ENCODE assay signal across 8 cellular contexts in the genomic region with DNA sequence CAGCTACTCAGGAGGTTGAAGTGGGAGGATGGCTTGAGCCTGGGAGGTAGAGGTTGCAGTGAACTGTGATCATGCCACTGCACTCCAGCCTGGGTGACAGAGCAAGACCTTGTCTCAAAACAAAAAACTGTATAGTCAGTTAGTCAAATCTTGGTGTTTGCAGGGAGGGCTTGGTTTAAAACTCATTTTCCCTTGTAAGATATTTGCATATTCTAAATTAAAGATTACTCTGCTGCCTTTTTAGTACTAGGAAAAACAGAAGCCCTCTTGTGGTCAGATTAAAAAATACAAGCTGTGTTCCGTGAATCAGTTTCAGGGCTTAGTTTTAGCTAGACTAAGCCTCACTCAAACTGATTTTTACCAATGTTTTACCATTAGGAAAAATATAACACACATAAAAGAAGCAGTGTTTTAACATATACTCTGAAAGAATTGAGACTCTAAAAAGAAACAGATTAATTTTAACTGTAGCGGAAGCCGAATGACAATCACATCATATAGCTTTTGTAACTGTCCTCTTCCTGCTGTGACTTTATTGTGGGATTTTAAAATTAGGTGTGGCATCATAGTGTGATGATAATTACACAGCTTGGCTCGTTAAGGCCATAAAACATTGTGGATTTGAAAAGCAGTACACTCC.
DNase-seq lines count a peak whose midpoint lies in the region; ATAC-seq, FAIRE-seq and TF ChIP-seq lines count a peak whose summit lies in the region.

No MANE protein-coding gene starts in this region.

- intact Hi-C loops in K562 (cut with micrococcal nuclease): loop anchor here (5.0 kb wide), 1 partner anchor 340 kb away; no protein-coding TSS in a partner anchor
- intact Hi-C loops in lower lobe of right lung (cut with DNase I): loop anchor here (10.0 kb wide), 1 partner anchor 198 kb away; the partner anchor contains the start of gene MYO10

- H3K9me3 ChIP-seq in K562 (replicated peaks; ENCODE audit: control insufficient read depth, insufficient read depth, low read depth, low read length) (no peaks in the 10 kb centered on the region), lower lobe of right lung (no peaks in the 10 kb centered on the region)

- no peaks in the 10 kb centered on the region for H3K4me1 ChIP-seq in K562 (replicated peaks in 1 of 2; ENCODE audit: control insufficient read depth in 2 of 2, insufficient read depth in 2 of 2, low read length in 2 of 2)
- H3K4me1 ChIP-seq in lower lobe of right lung: peaks cover 8% of the 10 kb centered on the region

- peak; percentile 37 for DNase-seq in GM10248 (ENCODE audit: extremely low spot score)
- peak; percentile 37 for DNase-seq in HCEC 1CT
- peak; percentile 9 to 16 for DNase-seq in NCI-H1930 (lab: John Stamatoyannopoulos, UW)
- DNase-seq in K562 (ENCODE audit: extremely low read depth in 1 of 4, low spot score in 3 of 4): peak; percentile 27 to 49 (median 38)
- DNase-seq in lower lobe of right lung: no peak
- no peak for DNase-seq in activated T-cell treated with anti-CD3 and anti-CD28 coated beads, Interleukin-2, amount 50 U/mL, for 48 hours
- DNase-seq in SK-N-DZ (ENCODE audit: low spot score): no peak

- H3K9me1 ChIP-seq in K562 (ENCODE audit: control insufficient read depth, insufficient read depth, low read length): no peaks in the 10 kb centered on the region

- no peaks in the 10 kb centered on the region for H3K79me2 ChIP-seq in K562 (ENCODE audit: control insufficient read depth, insufficient read depth, low read length)

- H3K36me3 ChIP-seq in K562 (ENCODE audit: control insufficient read depth, insufficient read depth, low read length) (no peaks in the 10 kb centered on the region), lower lobe of right lung (no peaks in the 10 kb centered on the region)

- H3K27me3 ChIP-seq in K562 (ENCODE audit: control insufficient read depth in 2 of 2, insufficient read depth in 2 of 2, low read length in 2 of 2) (peaks cover 6 to 10% of the 10 kb centered on the region in 2 experiments; a peak in 3 of 5 replicates), lower lobe of right lung (ENCODE audit: low read depth) (no peaks in the 10 kb centered on the region)

- H3K27ac ChIP-seq in K562 (ENCODE audit: extremely low read depth, low read depth, low read length): no peak overlapping the region
- H3K27ac ChIP-seq in lower lobe of right lung: no peak overlapping the region

- CTCF ChIA-PET in GM10248 (lab: Yijun Ruan, JAX) (interaction anchor here (0.7 to 3.6 kb wide), 21 partner anchors 11 to 643 kb away, joined by 3 to 18 read pairs (median 5); no protein-coding TSS in a partner anchor), K562 (lab: Yijun Ruan, JAX; ENCODE audit: low intra/inter-chr PET ratio) (interaction anchor here (0.8 kb wide), 1 partner anchor 643 kb away, joined by 3 read pairs; no protein-coding TSS in a partner anchor)

- TF ChIP-seq POLR2A in K562 (conservative IDR thresholded peaks at IDR 0.05): no peak

- in situ Hi-C loops in K562 (cut with MboI): no loop called here

- no peak for TF ChIP-seq EP300 in K562 (IDR thresholded peaks at IDR 0.05; ENCODE audit: low read length)

- H2AFZ ChIP-seq in K562 (ENCODE audit: low read depth, low read length): no peak overlapping the region

- H3K9ac ChIP-seq in K562 (ENCODE audit: insufficient read depth in 1 of 2, low read depth in 2 of 2, low read length in 2 of 2): no peak overlapping the region

- no TSS peak for BruUV-seq in K562 (replicated peaks; lab: Mats Ljungman, UMichigan)

- TF ChIP-seq CTCF in GM10248 (IDR thresholded peaks at IDR 0.05; ENCODE audit: control extremely low read depth, extremely low read depth, low read depth, missing control alignments) (peak; percentile 42), K562 (IDR thresholded peaks at IDR 0.05 in 2 of 3, conservative IDR thresholded peaks at IDR 0.05 in 1 of 3; ENCODE audit: insufficient read depth in 2 of 3, low read depth in 1 of 3, low read length in 3 of 3) (peak; percentile 16 to 63 (median 44); a peak in 4 of 6 replicates), lower lobe of right lung (IDR thresholded peaks at IDR 0.05) (peak; percentile 62)

- POLR2A ChIA-PET in GM10248 (lab: Yijun Ruan, JAX) (no interaction called here), K562 (lab: Yijun Ruan, JAX) (interaction anchor here (0.7 to 1.0 kb wide), 2 partner anchors 14 to 18 kb away, joined by 3 to 4 read pairs; no protein-coding TSS in a partner anchor)

- H3K4me3 ChIP-seq in K562 (no peak overlapping the region), lower lobe of right lung (no peak overlapping the region)

- TF ChIP-seq RAD21 in K562 (CRISPR knock-in tag; conservative IDR thresholded peaks at IDR 0.05 in 1 of 2, IDR thresholded peaks at IDR 0.05 in 1 of 2): peak; percentile 32 to 61

- H4K20me1 ChIP-seq in K562 (replicated peaks; ENCODE audit: control insufficient read depth, insufficient read depth, low read length): no peaks in the 10 kb centered on the region

- 19% methylated on average over 4 of the region's 4 CpGs for WGBS in K562 (ENCODE audit: insufficient coverage, low coverage, missing lambda C conversion rate)

- H3K4me2 ChIP-seq in K562 (ENCODE audit: insufficient read depth, low read length): no peak overlapping the region

- peak; percentile 88 for FAIRE-seq in K562 (lab: Jason Lieb, UNC)

- peak; percentile 62; the same call in 2 of the 3 replicates for ATAC-seq in K562
- ATAC-seq in lower lobe of right lung: no peak
- no peak for ATAC-seq in GM19455 (IDR thresholded peaks at IDR 0.05; ENCODE audit: unreplicated experiment)

TF ChIP-seq in K562, 482 proteins besides CTCF, POLR2A, EP300 and RAD21:
- TF ChIP-seq SMC3 (conservative IDR thresholded peaks at IDR 0.05; ENCODE audit: insufficient read depth, low read depth, low read length) (peak; percentile 36; the same call in 1 of the 2 replicates), LCOR (CRISPR knock-in tag; IDR thresholded peaks at IDR 0.05) (no peak), ZC3H11A (IDR thresholded peaks at IDR 0.05; ENCODE audit: low read depth, low read length) (no peak)

Comparison
In these comparisons a context has a peak if more than half of its experiments do, and no peak if none do; other contexts are left out.
1. DNase-seq: peak in GM10248 (single experiment), HCEC 1CT (single experiment), NCI-H1930 (2 of 2) and K562 (4 of 4); none in lower lobe of right lung (single experiment), activated T-cell treated with anti-CD3 and anti-CD28 coated beads, Interleukin-2, amount 50 U/mL, for 48 hours (0 of 2) and SK-N-DZ (single experiment).
2. Peak in every context shown above with its lines, with median percentiles within 50 percentile points of each other: CTCF ChIP-seq.